In genomic region chr19:6056801-6057650, GRCh38 we compare ENCODE assay signal across 8 cellular contexts. TPM values are rescaled to one million over a fixed set of nuclear protein-coding genes. Genes with fewer than 3 reads are reported as not detected.
A peak's percentile ranks its signal among the peaks of the same experiment; 100 is the strongest.
DNase-seq lines count a peak whose midpoint lies in the region; ATAC-seq, FAIRE-seq and TF ChIP-seq lines count a peak whose summit lies in the region.

No MANE protein-coding gene starts in this region.

- H3K36me3 ChIP-seq in SK-N-SH (replicated peaks in 1 of 2; ENCODE audit: control insufficient read depth in 1 of 2, insufficient read depth in 2 of 2, low read length in 1 of 2) (peaks cover 0 to 5% of the 10 kb centered on the region in 2 experiments), mucosa of rectum (ENCODE audit: control insufficient read depth in 2 of 2, insufficient read depth in 2 of 2, low read length in 2 of 2) (no peaks in the 10 kb centered on the region)

- no peak for FAIRE-seq in urothelium cell line (lab: Jason Lieb, UNC)

- H3K79me2 ChIP-seq in SK-N-SH (ENCODE audit: insufficient read depth), result peaks cover 73% of the 10 kb centered on the region

- H3K9me3 ChIP-seq in SK-N-SH, result no peaks in the 10 kb centered on the region
- H3K9me3 ChIP-seq in mucosa of rectum (ENCODE audit: control insufficient read depth in 2 of 2, low read length in 2 of 2), result no peaks in the 10 kb centered on the region

- H3K36me3 Mint-ChIP-seq in stimulated activated memory B cell treated with anti-CD40 and anti-IgM and Interleukin-4, amounts not matched to agents 10 μg/mL and 1 μg/mL and 100 μg/mL, for 72 hours, result no peaks in the 10 kb centered on the region

- H3F3A ChIP-seq in SK-N-SH (replicated peaks; ENCODE audit: insufficient read depth), result peaks cover 51% of the 10 kb centered on the region

- TF ChIP-seq RAD21 in SK-N-SH (IDR thresholded peaks at IDR 0.05; ENCODE audit: low read length), result no peak

- peak overlapping the region; percentile 57; the same call in 1 of the 2 replicates for H3K4me2 ChIP-seq in SK-N-SH

- no peak for TF ChIP-seq CTCF in AG09309 (IDR thresholded peaks at IDR 0.05; ENCODE audit: control insufficient read depth, insufficient read depth, low read depth, low read length, missing control alignments)
- TF ChIP-seq CTCF in SK-N-SH (IDR thresholded peaks at IDR 0.05), result no peak

- H3K4me3 Mint-ChIP-seq in stimulated activated memory B cell treated with anti-CD40 and anti-IgM and Interleukin-4, amounts not matched to agents 10 μg/mL and 1 μg/mL and 100 μg/mL, for 72 hours, result no peak overlapping the region

- peaks cover 16% of the 10 kb centered on the region for H3K27me3 Mint-ChIP-seq in stimulated activated memory B cell treated with anti-CD40 and anti-IgM and Interleukin-4, amounts not matched to agents 10 μg/mL and 1 μg/mL and 100 μg/mL, for 72 hours

- DNase-seq in AG09309 (ENCODE audit: low read depth) (peak; percentile 90), HT1080 (ENCODE audit: low read depth) (peak; percentile 92), SK-N-SH (no peak), epithelial cell of prostate (ENCODE audit: low read depth, low spot score) (peak; percentile 93), urothelium cell line (ENCODE audit: low spot score) (peak; percentile 42), NK-92 (lab: John Stamatoyannopoulos, UW; ENCODE audit: unreplicated experiment) (no peak)

- no peak overlapping the region for H3K27ac Mint-ChIP-seq in stimulated activated memory B cell treated with anti-CD40 and anti-IgM and Interleukin-4, amounts not matched to agents 10 μg/mL and 1 μg/mL and 100 μg/mL, for 72 hours

- H3K4me3 ChIP-seq in AG09309 (ENCODE audit: control insufficient read depth, low read depth, low read length), result no peak overlapping the region
- H3K4me3 ChIP-seq in SK-N-SH (ENCODE audit: low read depth in 2 of 2, low read length in 1 of 2), result no peak overlapping the region
- H3K4me3 ChIP-seq in mucosa of rectum (ENCODE audit: low read length in 2 of 2), result peak overlapping the region; percentile 52 to 53

- H3K27me3 ChIP-seq in SK-N-SH (ENCODE audit: insufficient read depth) (no peaks in the 10 kb centered on the region), mucosa of rectum (ENCODE audit: control insufficient read depth in 2 of 2, insufficient read depth in 2 of 2, low read length in 2 of 2) (no peaks in the 10 kb centered on the region)

- H3K9ac ChIP-seq in SK-N-SH (peak overlapping the region; percentile 70), mucosa of rectum (ENCODE audit: low read depth in 1 of 2, low read length in 2 of 2) (peak overlapping the region; percentile 42 to 62)

- peaks cover 15% of the 10 kb centered on the region for H3K4me1 Mint-ChIP-seq in stimulated activated memory B cell treated with anti-CD40 and anti-IgM and Interleukin-4, amounts not matched to agents 10 μg/mL and 1 μg/mL and 100 μg/mL, for 72 hours

- CTCF ChIA-PET in SK-N-SH (lab: Yijun Ruan, JAX), result interaction anchor here (1.3 to 3.2 kb wide), 4 partner anchors 9 to 70 kb away, joined by 5 to 18 read pairs (median 8); no protein-coding TSS in a partner anchor

- TF ChIP-seq EP300 in SK-N-SH (IDR thresholded peaks at IDR 0.05; ENCODE audit: borderline replicate concordance in 1 of 2, low read depth in 1 of 2, low read length in 1 of 2), result peak in 1 of 2 experiments; percentile 45; a peak in 1 of 4 replicates

- no peak for ATAC-seq in stimulated activated memory B cell treated with anti-CD40 and anti-IgM and Interleukin-4, amounts not matched to agents 10 μg/mL and 1 μg/mL and 100 μg/mL, for 72 hours

- H3K27ac ChIP-seq in SK-N-SH (ENCODE audit: low read depth in 2 of 2, low read length in 1 of 2) (peak overlapping the region; percentile 68 to 97), epithelial cell of prostate (peak overlapping the region; percentile 86), mucosa of rectum (ENCODE audit: low read depth in 2 of 2, low read length in 2 of 2) (peak overlapping the region; percentile 87 to 93)

- no peaks in the 10 kb centered on the region for H3K9me3 Mint-ChIP-seq in stimulated activated memory B cell treated with anti-CD40 and anti-IgM and Interleukin-4, amounts not matched to agents 10 μg/mL and 1 μg/mL and 100 μg/mL, for 72 hours

- H4K20me1 ChIP-seq in SK-N-SH (ENCODE audit: insufficient read depth), result no peaks in the 10 kb centered on the region

- H2AFZ ChIP-seq in SK-N-SH (ENCODE audit: low read depth), result 0 out of 2 replicates have a peak overlapping the region, but pooled peaks have one; percentile 21

- H3K9me2 ChIP-seq in SK-N-SH, result no peaks in the 10 kb centered on the region

- 49% methylated on average over 28 of the region's 28 CpGs for WGBS in SK-N-SH (ENCODE audit: low lambda C conversion rate)

- POLR2A ChIA-PET in SK-N-SH (lab: Yijun Ruan, JAX), result no interaction called here

- H3K4me1 ChIP-seq in SK-N-SH (ENCODE audit: control insufficient read depth in 1 of 2, insufficient read depth in 2 of 2, low read depth in 1 of 2, low read length in 1 of 2), result peaks cover 32 to 34% of the 10 kb centered on the region in 2 experiments; a peak in 3 of 4 replicates
- peaks cover 38 to 41% of the 10 kb centered on the region in 2 donors for H3K4me1 ChIP-seq in mucosa of rectum (ENCODE audit: control insufficient read depth in 2 of 2, insufficient read depth in 2 of 2, low read length in 2 of 2)

TF ChIP-seq in SK-N-SH, 30 proteins besides CTCF, POLR2A, EP300 and RAD21 (continues in another document):
- TF ChIP-seq SIN3A (IDR thresholded peaks at IDR 0.05; ENCODE audit: borderline replicate concordance, low read depth, low read length) (peak; percentile 53; the same call in 1 of the 2 replicates), EZH2phosphoT487 (IDR thresholded peaks at IDR 0.05; ENCODE audit: borderline replicate concordance, low read depth) (no peak), RXRA (IDR thresholded peaks at IDR 0.05; ENCODE audit: borderline replicate concordance, low read depth) (peak; percentile 67; the same call in 1 of the 2 replicates), PBX3 (IDR thresholded peaks at IDR 0.05) (peak; percentile 76), TAF1 (IDR thresholded peaks at IDR 0.05; ENCODE audit: borderline replicate concordance, low read depth, low read length) (no peak), MAX (IDR thresholded peaks at IDR 0.05; ENCODE audit: low read depth) (no peak; the same call in none of the 2 replicates), FOXJ3 (CRISPR knock-in tag; IDR thresholded peaks at IDR 0.05) (no peak), TEAD4 (IDR thresholded peaks at IDR 0.05; ENCODE audit: borderline replicate concordance, insufficient read depth) (no peak), MEF2A (IDR thresholded peaks at IDR 0.05; ENCODE audit: borderline replicate concordance, low read depth) (no peak), ZBTB33 (IDR thresholded peaks at IDR 0.05; ENCODE audit: borderline replicate concordance, low read depth) (no peak), TCF12 (IDR thresholded peaks at IDR 0.05) (peak; percentile 58), NFIC (IDR thresholded peaks at IDR 0.05; ENCODE audit: borderline replicate concordance) (no peak; the same call in 1 of the 2 replicates), USF1 (IDR thresholded peaks at IDR 0.05; ENCODE audit: borderline replicate concordance, low read depth) (peak; percentile 20; the same call in 1 of the 2 replicates)
- TF ChIP-seq, protein P1, sequence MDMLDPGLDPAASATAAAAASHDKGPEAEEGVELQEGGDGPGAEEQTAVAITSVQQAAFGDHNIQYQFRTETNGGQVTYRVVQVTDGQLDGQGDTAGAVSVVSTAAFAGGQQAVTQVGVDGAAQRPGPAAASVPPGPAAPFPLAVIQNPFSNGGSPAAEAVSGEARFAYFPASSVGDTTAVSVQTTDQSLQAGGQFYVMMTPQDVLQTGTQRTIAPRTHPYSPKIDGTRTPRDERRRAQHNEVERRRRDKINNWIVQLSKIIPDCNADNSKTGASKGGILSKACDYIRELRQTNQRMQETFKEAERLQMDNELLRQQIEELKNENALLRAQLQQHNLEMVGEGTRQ (IDR thresholded peaks at IDR 0.05; ENCODE audit: borderline replicate concordance, low read depth, low read length), result no peak

RNA-seq across cellular contexts. Expression of gene RFX2, which starts 53.3 kb away (rescaled TPM):
- total RNA-seq in HT1080 (2014; rRNA removed; shearing (Covaris generic)), result 3.5 and 8.6 TPM in 2 replicates
- 5.3 and 6.4 TPM in 2 replicates for polyA plus RNA-seq in HT1080 (2015; cell fraction: cytosol; rRNA removed)
- polyA plus RNA-seq in HT1080 (2015; cell fraction: nucleus; rRNA removed), result 4.1 and 6.8 TPM in 2 replicates
- 10.0 and 12.6 TPM in 2 replicates for polyA plus RNA-seq in SK-N-SH (2012; rRNA removed)
- polyA plus RNA-seq in SK-N-SH (2012; cell fraction: cytosol; rRNA removed), result 7.6 and 7.9 TPM in 2 replicates
- 18.3 and 42.2 TPM in 2 replicates for polyA plus RNA-seq in SK-N-SH (2012; cell fraction: nucleus; rRNA removed)

Comparison
In these comparisons a context has a peak if more than half of its experiments do, and no peak if none do; other contexts are left out.
1. DNase-seq: peak in AG09309 (single experiment), HT1080 (single experiment), epithelial cell of prostate (single experiment) and urothelium cell line (single experiment); none in SK-N-SH (single experiment) and NK-92 (single experiment).
2. H3K4me3 ChIP-seq: peak in mucosa of rectum (2 of 2); none in AG09309 (single experiment) and SK-N-SH (0 of 2).
3. Peak in every context shown above with its lines, with median percentiles within 50 percentile points of each other: H3K27ac ChIP-seq.